In genomic region chr4:39045791-39046221, GRCh38 we compare ENCODE assay signal across 8 cellular contexts. TPM values are rescaled to one million over a fixed set of nuclear protein-coding genes. Genes with fewer than 3 reads are reported as not detected.
DNase-seq lines count a peak whose midpoint lies in the region; ATAC-seq, FAIRE-seq and TF ChIP-seq lines count a peak whose summit lies in the region.

No MANE protein-coding gene starts in this region.

- H3K27me3 ChIP-seq in Karpas-422 (ENCODE audit: low read length) = no peaks in the 10 kb centered on the region
- H3K27me3 ChIP-seq in K562 (ENCODE audit: control insufficient read depth in 2 of 2, insufficient read depth in 2 of 2, low read length in 2 of 2) = no peaks in the 10 kb centered on the region
- no peaks in the 10 kb centered on the region for H3K27me3 ChIP-seq in lung (ENCODE audit: control insufficient read depth, insufficient read depth)

- BruUV-seq in K562 (replicated peaks; lab: Mats Ljungman, UMichigan) = no TSS peak

- DNase-seq in CD1c-positive myeloid dendritic cell (ENCODE audit: extremely low spot score) (peak; percentile 46), Karpas-422 (peak; percentile 80), K562 (ENCODE audit: extremely low read depth in 1 of 4, low spot score in 3 of 4) (peak in 1 of 4 experiments; percentile 50), lung (ENCODE audit: low spot score) (no peak), COR-L47 (lab: John Stamatoyannopoulos, UW) (no peak), pons (ENCODE audit: low spot score) (no peak)

- H3K4me2 ChIP-seq in Karpas-422 (ENCODE audit: low read depth, low read length, poor library complexity, severe bottlenecking) = peak overlapping the region; percentile 77
- peak overlapping the region; percentile 70 for H3K4me2 ChIP-seq in K562 (ENCODE audit: insufficient read depth, low read length)

- TF ChIP-seq POLR2A in K562 (conservative IDR thresholded peaks at IDR 0.05) = no peak

- peak overlapping the region; percentile 95 for H3K27ac ChIP-seq in Karpas-422 (ENCODE audit: low read length)
- peak overlapping the region; percentile 83 for H3K27ac ChIP-seq in K562 (ENCODE audit: extremely low read depth, low read depth, low read length)
- H3K27ac ChIP-seq in lung (ENCODE audit: low read depth in 1 of 2, low read length in 1 of 2) = peak overlapping the region; percentile 84 to 85

- H4K20me1 ChIP-seq in Karpas-422 (ENCODE audit: insufficient read depth, low read depth, low read length) (no peaks in the 10 kb centered on the region; the same call in 1 of the 2 replicates), K562 (replicated peaks; ENCODE audit: control insufficient read depth, insufficient read depth, low read length) (no peaks in the 10 kb centered on the region)

- H2AFZ ChIP-seq in Karpas-422 (ENCODE audit: low read length) = no peak overlapping the region
- peak overlapping the region; percentile 69 for H2AFZ ChIP-seq in K562 (ENCODE audit: low read depth, low read length)

- in situ Hi-C loops in K562 (cut with MboI) = no loop called here

- TF ChIP-seq EP300 in K562 (IDR thresholded peaks at IDR 0.05; ENCODE audit: low read length) = no peak

- H3K9ac ChIP-seq in Karpas-422 (ENCODE audit: low read length) (peak overlapping the region; percentile 90), K562 (ENCODE audit: insufficient read depth in 1 of 2, low read depth in 2 of 2, low read length in 2 of 2) (peak overlapping the region; percentile 73 to 93)

- ATAC-seq in K562 = peak; percentile 10; the same call in 1 of the 3 replicates
- ATAC-seq in lung (ENCODE audit: insufficient read depth, low FRiP score) = no peak
- ATAC-seq in GM19463 (IDR thresholded peaks at IDR 0.05; ENCODE audit: unreplicated experiment) = no peak
- ATAC-seq in HG03139 (IDR thresholded peaks at IDR 0.05; ENCODE audit: unreplicated experiment) = no peak

- WGBS in K562 (ENCODE audit: insufficient coverage, low coverage, missing lambda C conversion rate) = 0% methylated on average over 3 of the region's 3 CpGs
- WGBS in lung, 2 donors = 22 to 28% methylated on average over 3 of the region's 3 CpGs

- intact Hi-C loops in K562 (cut with micrococcal nuclease) = loop anchor here (2.0 to 5.0 kb wide), 3 partner anchors 21 to 144 kb away; no protein-coding TSS in a partner anchor

- H3K4me1 ChIP-seq in Karpas-422 (ENCODE audit: low read length) (peaks cover 80% of the 10 kb centered on the region), K562 (replicated peaks in 1 of 2; ENCODE audit: control insufficient read depth in 2 of 2, insufficient read depth in 2 of 2, low read length in 2 of 2) (peaks cover 0 to 17% of the 10 kb centered on the region in 2 experiments; a peak in 3 of 5 replicates), lung (ENCODE audit: control insufficient read depth in 2 of 2, insufficient read depth in 2 of 2, low read length in 2 of 2) (peaks cover 5% of the 10 kb centered on the region in 2 donors)

- TF ChIP-seq CTCF in K562 (IDR thresholded peaks at IDR 0.05 in 2 of 3, conservative IDR thresholded peaks at IDR 0.05 in 1 of 3; ENCODE audit: insufficient read depth in 2 of 3, low read depth in 1 of 3, low read length in 3 of 3) = no peak
- no peak for TF ChIP-seq CTCF in lung (IDR thresholded peaks at IDR 0.05; ENCODE audit: control extremely low read depth, extremely low read depth)

- H3K9me3 ChIP-seq in Karpas-422 (ENCODE audit: low read length) = no peaks in the 10 kb centered on the region
- no peaks in the 10 kb centered on the region for H3K9me3 ChIP-seq in K562 (replicated peaks; ENCODE audit: control insufficient read depth, insufficient read depth, low read depth, low read length)
- H3K9me3 ChIP-seq in lung (ENCODE audit: control insufficient read depth in 2 of 2, insufficient read depth in 1 of 2, low read length in 1 of 2) = no peaks in the 10 kb centered on the region

- H3K79me2 ChIP-seq in Karpas-422 (ENCODE audit: low read length) = peaks cover 56% of the 10 kb centered on the region
- peaks cover 31% of the 10 kb centered on the region for H3K79me2 ChIP-seq in K562 (ENCODE audit: control insufficient read depth, insufficient read depth, low read length)

- H3K9me1 ChIP-seq in K562 (ENCODE audit: control insufficient read depth, insufficient read depth, low read length) = no peaks in the 10 kb centered on the region

- POLR2A ChIA-PET in K562 (lab: Yijun Ruan, JAX) = interaction anchor here (0.7 to 1.7 kb wide), 8 partner anchors 9 to 694 kb away, joined by 3 to 9 read pairs (median 4); no protein-coding TSS in a partner anchor

- CTCF ChIA-PET in K562 (lab: Yijun Ruan, JAX; ENCODE audit: low intra/inter-chr PET ratio) = no interaction called here

- H3K9me2 ChIP-seq in Karpas-422 (replicated peaks; ENCODE audit: insufficient read depth, low read length) = no peaks in the 10 kb centered on the region

- H3K36me3 ChIP-seq in Karpas-422 (ENCODE audit: insufficient read depth, low read length) = peaks cover 15% of the 10 kb centered on the region
- no peaks in the 10 kb centered on the region for H3K36me3 ChIP-seq in K562 (ENCODE audit: control insufficient read depth, insufficient read depth, low read length)
- H3K36me3 ChIP-seq in lung (ENCODE audit: control insufficient read depth in 2 of 2, insufficient read depth in 2 of 2, low read length in 2 of 2) = no peaks in the 10 kb centered on the region

- H3K4me3 ChIP-seq in Karpas-422 (ENCODE audit: low read length) (peak overlapping the region; percentile 93), K562 (peak overlapping the region; percentile 71), lung (peak overlapping the region; percentile 76)

- no peak for FAIRE-seq in K562 (lab: Jason Lieb, UNC)

- no peak for TF ChIP-seq RAD21 in K562 (CRISPR knock-in tag; conservative IDR thresholded peaks at IDR 0.05 in 1 of 2, IDR thresholded peaks at IDR 0.05 in 1 of 2)

TF ChIP-seq in K562, 482 proteins besides CTCF, POLR2A, EP300 and RAD21 (continues in another document):
- TF ChIP-seq RCOR1 (IDR thresholded peaks at IDR 0.05; ENCODE audit: borderline replicate concordance in 1 of 2, low read depth in 2 of 2, low read length in 2 of 2) (0 out of 4 replicates have a peak, but pooled peaks of 1 of the 2 experiments have one; percentile 20), MYNN (IDR thresholded peaks at IDR 0.05) (no peak), MYNN (CRISPR knock-in tag; IDR thresholded peaks at IDR 0.05) (no peak), ZFX (CRISPR knock-in tag; IDR thresholded peaks at IDR 0.05) (no peak; the same call in 1 of the 2 replicates), CEBPB (tag; IDR thresholded peaks at IDR 0.05) (0 out of 2 replicates have a peak, but pooled peaks have one; percentile 10), MLX (CRISPR knock-in tag; conservative IDR thresholded peaks at IDR 0.05) (0 out of 4 replicates have a peak, but pooled peaks of 1 of the 2 experiments have one; percentile 31)

RNA-seq across cellular contexts. Expression of gene TMEM156, which starts 13.6 kb away (rescaled TPM):
- 152 and 240 TPM in 2 replicates for total RNA-seq in Karpas-422 (2014; rRNA removed; shearing (Covaris generic); ENCODE audit: low replicate concordance)
- total RNA-seq in K562 (2011; cell fraction: chromatin; rRNA removed; ENCODE audit: low replicate concordance) = 3.8 and 11.7 TPM in 2 replicates
- total RNA-seq in K562 (2011; cell fraction: nucleolus; rRNA removed) = 1.3 and 2.1 TPM in 2 replicates
- 5.1 and 6.9 TPM in 2 replicates for total RNA-seq in K562 (2011; cell fraction: nucleoplasm; rRNA removed)
- total RNA-seq in K562 (2014; rRNA removed) (2.9 and 3.5 TPM in 2 replicates), K562 (2014; rRNA removed; fragmentation: Illumina TruSeq; extraction: Trizol) (7.6 and 9.2 TPM in 2 replicates), K562 (2015; rRNA removed; fragmentation: Illumina TruSeq; extraction: Trizol) (8.3 and 9.6 TPM in 2 replicates), K562 (2021) (3.7 and 4.4 TPM in 2 replicates), lung (1 to 10 TPM in 1 of 2 donors, under 1 TPM in 1; 0.95 to 3.5 TPM)
- polyA plus RNA-seq in K562 (2011; rRNA removed) (5.0 and 9.6 TPM in 2 replicates), K562 (2014; fragmentation: Illumina TruSeq; extraction: Trizol) (7.4 and 7.6 TPM in 2 replicates), K562 (2014; fragmentation: Nextera tagmentation; extraction: Ambion mirVana) (1 to 10 TPM; 5.9 to 6.9 TPM), K562 (2014; rRNA removed) (4.7 and 6.4 TPM in 2 replicates), lung (1 to 10 TPM; 1.1 to 1.3 TPM)
- polyA plus RNA-seq in K562 (2011; cell fraction: cytosol; rRNA removed) = 0.51 and 4.6 TPM in 2 replicates
- 1.5 and 2.5 TPM in 2 replicates for polyA plus RNA-seq in K562 (2011; cell fraction: nucleus; rRNA removed)
- 5.2 and 9.9 TPM in 2 replicates for polyA plus RNA-seq in K562 (2012)
- polyA minus RNA-seq in K562 (2011; rRNA and poly(A)+ RNA removed) = 4.3 and 10.8 TPM in 2 replicates
- 1.1 and 1.8 TPM in 2 replicates for polyA minus RNA-seq in K562 (2011; cell fraction: cytosol; rRNA and poly(A)+ RNA removed)
- 2.0 and 6.6 TPM in 2 replicates for polyA minus RNA-seq in K562 (2011; cell fraction: nucleus; rRNA and poly(A)+ RNA removed)

RNA-seq across cellular contexts. Expression of gene KLHL5, which starts 16.2 kb away (rescaled TPM):
- 142 and 147 TPM in 2 replicates for total RNA-seq in Karpas-422 (2014; rRNA removed; shearing (Covaris generic); ENCODE audit: low replicate concordance)
- total RNA-seq in K562 (2011; cell fraction: chromatin; rRNA removed; ENCODE audit: low replicate concordance) = 7.4 and 18.8 TPM in 2 replicates
- 3.7 TPM in 2 replicates for total RNA-seq in K562 (2011; cell fraction: nucleolus; rRNA removed)
- 8.4 and 14.3 TPM in 2 replicates for total RNA-seq in K562 (2011; cell fraction: nucleoplasm; rRNA removed)
- 14.1 and 16.7 TPM in 2 replicates for total RNA-seq in K562 (2014; rRNA removed)
- total RNA-seq in K562 (2014; rRNA removed; fragmentation: Illumina TruSeq; extraction: Trizol) = 30.8 and 34.3 TPM in 2 replicates
- total RNA-seq in K562 (2015; rRNA removed; fragmentation: Illumina TruSeq; extraction: Trizol) = 24.9 and 28.0 TPM in 2 replicates
- 21.0 and 22.9 TPM in 2 replicates for total RNA-seq in K562 (2021)
- 22.1 and 27.9 TPM in 2 replicates for polyA plus RNA-seq in K562 (2011; rRNA removed)
- 6.5 and 28.1 TPM in 2 replicates for polyA plus RNA-seq in K562 (2011; cell fraction: cytosol; rRNA removed)
- polyA plus RNA-seq in K562 (2011; cell fraction: nucleus; rRNA removed) = 6.3 and 16.1 TPM in 2 replicates
- polyA plus RNA-seq in K562 (2012) = 24.3 and 24.7 TPM in 2 replicates
- polyA plus RNA-seq in K562 (2014; fragmentation: Illumina TruSeq; extraction: Trizol) = 21.1 and 22.1 TPM in 2 replicates
- 1 to 10 TPM; 8.0 to 8.8 TPM for polyA plus RNA-seq in K562 (2014; fragmentation: Nextera tagmentation; extraction: Ambion mirVana)
- polyA plus RNA-seq in K562 (2014; rRNA removed) = 12.2 and 16.3 TPM in 2 replicates
- 56.2 and 82.8 TPM in 2 replicates for polyA minus RNA-seq in K562 (2011; rRNA and poly(A)+ RNA removed)
- polyA minus RNA-seq in K562 (2011; cell fraction: cytosol; rRNA and poly(A)+ RNA removed) = 16.0 and 22.0 TPM in 2 replicates
- 5.4 and 14.7 TPM in 2 replicates for polyA minus RNA-seq in K562 (2011; cell fraction: nucleus; rRNA and poly(A)+ RNA removed)
- total RNA-seq in lung = 10 to 100 TPM; 33.4 to 56.2 TPM
- polyA plus RNA-seq in lung = 10 to 100 TPM in 1 of 2 donors, 1 to 10 TPM in 1; 8.6 to 32.2 TPM

Comparison
In these comparisons a context has a peak if more than half of its experiments do, and no peak if none do; other contexts are left out.
1. DNase-seq: peak in CD1c-positive myeloid dendritic cell (single experiment) and Karpas-422 (single experiment); none in lung (single experiment), COR-L47 (single experiment) and pons (single experiment).
2. RNA of gene TMEM156, which starts 13.6 kb away (total RNA-seq): 152 to 240 TPM in Karpas-422; 1.3 to 11.7 TPM in K562 and 0.95 to 3.5 TPM in lung; every median in the first group is over 10 times any median in the second.
3. Peak in every context shown above with its lines, with median percentiles within 50 percentile points of each other: H3K27ac ChIP-seq and H3K4me3 ChIP-seq.